ENCODE assay signal across 11 cellular contexts in genomic region chr21:43829575-43830119, GRCh38. TPM values are rescaled to one million over a fixed set of nuclear protein-coding genes. Genes with fewer than 3 reads are reported as not detected.
DNase-seq lines count a peak whose midpoint lies in the region; ATAC-seq and TF ChIP-seq lines count a peak whose summit lies in the region.
"Had no signal": no experiment of that assay in that cellular context is flagged by ENCODE, and none has a peak within 500 bp of the region (broad histone marks: within the 10 kb centered on the region; RNA-seq: fewer than 3 reads in every experiment).

No MANE protein-coding gene starts in this region.

- no peaks in the 10 kb centered on the region for H3K9me3 ChIP-seq in DND-41 (ENCODE audit: insufficient read depth, low read length, severe bottlenecking)
- no peaks in the 10 kb centered on the region for H3K9me3 ChIP-seq in right atrium auricular region

- H3K36me3 ChIP-seq in DND-41 (ENCODE audit: insufficient read depth, low read length) = no peaks in the 10 kb centered on the region
- H3K36me3 ChIP-seq in right atrium auricular region = no peaks in the 10 kb centered on the region
- H3K36me3 ChIP-seq: left ventricle myocardium inferior had no signal

- H3K27ac ChIP-seq in DND-41 (ENCODE audit: low read length) (no peak overlapping the region), right atrium auricular region (no peak overlapping the region), RWPE1 (no peak overlapping the region)
- H3K27ac ChIP-seq: left ventricle myocardium inferior had no signal

- CTCF ChIA-PET in RWPE1 (lab: Yijun Ruan, JAX) = interaction anchor here (1.2 kb wide), 1 partner anchor 13 kb away, joined by 5 read pairs; no protein-coding TSS in a partner anchor

- no peak overlapping the region for H2AFZ ChIP-seq in DND-41 (ENCODE audit: low read depth, low read length)

- ATAC-seq in DND-41 (ENCODE audit: insufficient read depth, low read depth) (no peak; the same call in 2 of the 3 replicates), SK-N-SH treated with all-trans-retinoic acid at 6 μM for 48 hours (peak; percentile 48)

- no peak overlapping the region for H3K9ac ChIP-seq in DND-41 (ENCODE audit: low read depth, low read length)

- DNase-seq in DND-41 (no peak), KBM-7 (peak; percentile 62), iPS-NIHi11 (ENCODE audit: low spot score) (peak; percentile 32), hypothalamus (lab: John Stamatoyannopoulos, UW) (no peak), right atrium auricular region (ENCODE audit: low spot score) (no peak), RWPE1 (ENCODE audit: low spot score) (no peak), NCI-H526 treated with DMSO at 0.1 percent for 48 hours (lab: John Stamatoyannopoulos, UW) (no peak)
- DNase-seq: activated CD4-positive, CD25-positive, alpha-beta regulatory T cell; left ventricle myocardium inferior; NCI-H2227 treated with DMSO at 0.1 percent for 48 hours had no signal

- H4K20me1 ChIP-seq in DND-41 (ENCODE audit: insufficient read depth, low read length) = no peaks in the 10 kb centered on the region

- H3K4me2 ChIP-seq in DND-41 (ENCODE audit: insufficient read depth, low read length) = no peak overlapping the region

- H3K4me1 ChIP-seq in DND-41 (ENCODE audit: insufficient read depth, low read length) (no peaks in the 10 kb centered on the region), right atrium auricular region (no peaks in the 10 kb centered on the region)

- no peaks in the 10 kb centered on the region for H3K79me2 ChIP-seq in DND-41 (ENCODE audit: insufficient read depth, low read length)

- POLR2A ChIA-PET in RWPE1 (lab: Yijun Ruan, JAX; ENCODE audit: low non-redundant PET) = no interaction called here

- H3K4me3 ChIP-seq in DND-41 (ENCODE audit: low read depth in 1 of 2, low read length in 2 of 2) = no peak overlapping the region
- no peak overlapping the region for H3K4me3 ChIP-seq in right atrium auricular region
- H3K4me3 ChIP-seq: left ventricle myocardium inferior had no signal

- H3K27me3 ChIP-seq in DND-41 (ENCODE audit: insufficient read depth, low read length, poor library complexity) (no peaks in the 10 kb centered on the region), right atrium auricular region (no peaks in the 10 kb centered on the region)

- TF ChIP-seq CTCF in DND-41 (IDR thresholded peaks at IDR 0.05; ENCODE audit: borderline replicate concordance, extremely low read depth, low read length, poor library complexity, severe bottlenecking) (peak; percentile 31), right atrium auricular region (IDR thresholded peaks at IDR 0.05) (no peak), RWPE1 (conservative IDR thresholded peaks at IDR 0.05; ENCODE audit: low read depth) (no peak)

- in situ Hi-C loops in KBM-7 (cut with MboI; ENCODE audit: low pct_unique_long_range_greater_than_20kb, low sequenced_read_pairs) = no loop called here

TF ChIP-seq in SK-N-SH treated with all-trans-retinoic acid at 6 μM for 48 hours, 23 proteins besides CTCF, POLR2A, EP300 and RAD21:
- TF ChIP-seq ZNF70 (CRISPR knock-in tag; IDR thresholded peaks at IDR 0.05) = no peak
- no peak for TF ChIP-seq ESRRG (CRISPR knock-in tag; IDR thresholded peaks at IDR 0.05)
- no peak for TF ChIP-seq TSHZ2 (CRISPR knock-in tag; IDR thresholded peaks at IDR 0.05)
- TF ChIP-seq, protein P1, sequence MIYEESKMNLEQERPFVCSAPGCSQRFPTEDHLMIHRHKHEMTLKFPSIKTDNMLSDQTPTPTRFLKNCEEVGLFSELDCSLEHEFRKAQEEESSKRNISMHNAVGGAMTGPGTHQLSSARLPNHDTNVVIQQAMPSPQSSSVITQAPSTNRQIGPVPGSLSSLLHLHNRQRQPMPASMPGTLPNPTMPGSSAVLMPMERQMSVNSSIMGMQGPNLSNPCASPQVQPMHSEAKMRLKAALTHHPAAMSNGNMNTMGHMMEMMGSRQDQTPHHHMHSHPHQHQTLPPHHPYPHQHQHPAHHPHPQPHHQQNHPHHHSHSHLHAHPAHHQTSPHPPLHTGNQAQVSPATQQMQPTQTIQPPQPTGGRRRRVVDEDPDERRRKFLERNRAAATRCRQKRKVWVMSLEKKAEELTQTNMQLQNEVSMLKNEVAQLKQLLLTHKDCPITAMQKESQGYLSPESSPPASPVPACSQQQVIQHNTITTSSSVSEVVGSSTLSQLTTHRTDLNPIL (CRISPR knock-in tag; IDR thresholded peaks at IDR 0.05; ENCODE audit: low read depth) = no peak
- TF ChIP-seq, protein P2, sequence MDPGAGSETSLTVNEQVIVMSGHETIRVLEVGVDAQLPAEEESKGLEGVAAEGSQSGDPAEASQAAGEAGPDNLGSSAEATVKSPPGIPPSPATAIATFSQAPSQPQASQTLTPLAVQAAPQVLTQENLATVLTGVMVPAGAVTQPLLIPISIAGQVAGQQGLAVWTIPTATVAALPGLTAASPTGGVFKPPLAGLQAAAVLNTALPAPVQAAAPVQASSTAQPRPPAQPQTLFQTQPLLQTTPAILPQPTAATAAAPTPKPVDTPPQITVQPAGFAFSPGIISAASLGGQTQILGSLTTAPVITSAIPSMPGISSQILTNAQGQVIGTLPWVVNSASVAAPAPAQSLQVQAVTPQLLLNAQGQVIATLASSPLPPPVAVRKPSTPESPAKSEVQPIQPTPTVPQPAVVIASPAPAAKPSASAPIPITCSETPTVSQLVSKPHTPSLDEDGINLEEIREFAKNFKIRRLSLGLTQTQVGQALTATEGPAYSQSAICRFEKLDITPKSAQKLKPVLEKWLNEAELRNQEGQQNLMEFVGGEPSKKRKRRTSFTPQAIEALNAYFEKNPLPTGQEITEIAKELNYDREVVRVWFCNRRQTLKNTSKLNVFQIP (CRISPR knock-in tag; IDR thresholded peaks at IDR 0.05; ENCODE audit: borderline replicate concordance, low read depth) = no peak
- TF ChIP-seq SNAI2 (CRISPR knock-in tag; IDR thresholded peaks at IDR 0.05) = no peak
- TF ChIP-seq RARB (CRISPR knock-in tag; IDR thresholded peaks at IDR 0.05) = no peak
- TF ChIP-seq ZC3H10 (CRISPR knock-in tag; IDR thresholded peaks at IDR 0.05) = no peak
- no peak for TF ChIP-seq ARNTL (CRISPR knock-in tag; IDR thresholded peaks at IDR 0.05; ENCODE audit: borderline replicate concordance, low read depth)
- TF ChIP-seq, protein P3, sequence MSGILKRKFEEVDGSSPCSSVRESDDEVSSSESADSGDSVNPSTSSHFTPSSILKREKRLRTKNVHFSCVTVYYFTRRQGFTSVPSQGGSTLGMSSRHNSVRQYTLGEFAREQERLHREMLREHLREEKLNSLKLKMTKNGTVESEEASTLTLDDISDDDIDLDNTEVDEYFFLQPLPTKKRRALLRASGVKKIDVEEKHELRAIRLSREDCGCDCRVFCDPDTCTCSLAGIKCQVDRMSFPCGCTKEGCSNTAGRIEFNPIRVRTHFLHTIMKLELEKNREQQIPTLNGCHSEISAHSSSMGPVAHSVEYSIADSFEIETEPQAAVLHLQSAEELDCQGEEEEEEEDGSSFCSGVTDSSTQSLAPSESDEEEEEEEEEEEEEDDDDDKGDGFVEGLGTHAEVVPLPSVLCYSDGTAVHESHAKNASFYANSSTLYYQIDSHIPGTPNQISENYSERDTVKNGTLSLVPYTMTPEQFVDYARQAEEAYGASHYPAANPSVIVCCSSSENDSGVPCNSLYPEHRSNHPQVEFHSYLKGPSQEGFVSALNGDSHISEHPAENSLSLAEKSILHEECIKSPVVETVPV (CRISPR knock-in tag; IDR thresholded peaks at IDR 0.05) = no peak
- TF ChIP-seq PPARA (CRISPR knock-in tag; IDR thresholded peaks at IDR 0.05; ENCODE audit: borderline replicate concordance) = no peak

RNA-seq across cellular contexts. Expression of gene AGPAT3, which starts 35.4 kb away (rescaled TPM):
- total RNA-seq in right atrium auricular region = 10 to 100 TPM; 41.3 to 42.5 TPM

RNA-seq across cellular contexts. Expression of gene RRP1, which starts 40.3 kb away (rescaled TPM):
- 1 to 10 TPM; 5.7 to 10.0 TPM for total RNA-seq in right atrium auricular region

RNA-seq across cellular contexts. Expression of gene CSTB, which starts 53.5 kb away (rescaled TPM):
- total RNA-seq in right atrium auricular region = 1 to 10 TPM; 8.3 to 8.4 TPM

Comparison
In these comparisons a context has a peak if more than half of its experiments do, and no peak if none do; other contexts are left out.
1. DNase-seq: peak in KBM-7 (single experiment) and iPS-NIHi11 (single experiment); none in DND-41 (single experiment), hypothalamus (0 of 51), right atrium auricular region (single experiment), RWPE1 (single experiment) and NCI-H526 treated with DMSO at 0.1 percent for 48 hours (single experiment).